1 cellular context compared by ENCODE assay signal in the genomic region with DNA sequence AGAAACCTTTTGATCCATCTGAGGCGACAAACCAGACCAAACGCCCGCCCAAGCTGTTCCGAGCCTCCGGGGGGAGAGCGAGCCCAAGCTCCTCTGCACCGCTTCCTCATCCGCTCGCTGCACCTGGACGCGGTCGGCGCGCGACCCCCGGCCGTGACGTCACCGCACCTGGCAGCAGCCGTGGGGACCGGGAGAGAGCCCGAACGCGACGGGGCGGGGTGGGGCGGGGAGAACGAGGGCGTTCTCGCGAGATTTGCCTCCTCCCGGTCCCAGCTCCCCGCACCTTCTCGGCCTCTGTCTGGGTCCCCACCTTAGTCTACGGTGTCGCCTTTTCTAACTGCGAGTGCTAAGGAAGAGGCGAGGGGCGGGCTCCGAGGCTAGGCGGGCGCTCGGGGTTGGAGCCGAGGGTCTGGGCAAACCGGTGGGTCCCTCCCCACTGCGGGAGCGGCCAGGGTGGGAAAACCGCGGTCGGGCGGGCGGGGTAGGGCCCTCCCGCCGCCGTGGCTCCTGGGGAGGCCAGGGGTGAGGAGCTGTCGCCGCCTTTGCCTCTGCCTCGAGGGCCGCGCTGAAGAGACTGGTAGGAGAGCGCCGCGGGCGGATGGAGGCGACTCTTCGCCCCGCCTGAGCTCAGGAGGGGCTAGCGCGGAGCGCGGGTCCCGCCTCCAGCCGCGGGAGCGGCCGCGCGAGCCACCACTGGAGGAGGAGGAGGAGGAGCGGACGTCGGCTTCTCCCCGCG.
TF ChIP-seq lines count a peak whose summit lies in the region.

A gene with protein sequence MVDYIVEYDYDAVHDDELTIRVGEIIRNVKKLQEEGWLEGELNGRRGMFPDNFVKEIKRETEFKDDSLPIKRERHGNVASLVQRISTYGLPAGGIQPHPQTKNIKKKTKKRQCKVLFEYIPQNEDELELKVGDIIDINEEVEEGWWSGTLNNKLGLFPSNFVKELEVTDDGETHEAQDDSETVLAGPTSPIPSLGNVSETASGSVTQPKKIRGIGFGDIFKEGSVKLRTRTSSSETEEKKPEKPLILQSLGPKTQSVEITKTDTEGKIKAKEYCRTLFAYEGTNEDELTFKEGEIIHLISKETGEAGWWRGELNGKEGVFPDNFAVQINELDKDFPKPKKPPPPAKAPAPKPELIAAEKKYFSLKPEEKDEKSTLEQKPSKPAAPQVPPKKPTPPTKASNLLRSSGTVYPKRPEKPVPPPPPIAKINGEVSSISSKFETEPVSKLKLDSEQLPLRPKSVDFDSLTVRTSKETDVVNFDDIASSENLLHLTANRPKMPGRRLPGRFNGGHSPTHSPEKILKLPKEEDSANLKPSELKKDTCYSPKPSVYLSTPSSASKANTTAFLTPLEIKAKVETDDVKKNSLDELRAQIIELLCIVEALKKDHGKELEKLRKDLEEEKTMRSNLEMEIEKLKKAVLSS (plus strand): TSS at position 293 of the 736 bp plus-strand sequence. CDS start 456 bp downstream, outside the sequence.

TF ChIP-seq in HepG2, 621 proteins besides CTCF, POLR2A, EP300 and RAD21 (continued from another document and continues in another):
- TF ChIP-seq, protein P1, sequence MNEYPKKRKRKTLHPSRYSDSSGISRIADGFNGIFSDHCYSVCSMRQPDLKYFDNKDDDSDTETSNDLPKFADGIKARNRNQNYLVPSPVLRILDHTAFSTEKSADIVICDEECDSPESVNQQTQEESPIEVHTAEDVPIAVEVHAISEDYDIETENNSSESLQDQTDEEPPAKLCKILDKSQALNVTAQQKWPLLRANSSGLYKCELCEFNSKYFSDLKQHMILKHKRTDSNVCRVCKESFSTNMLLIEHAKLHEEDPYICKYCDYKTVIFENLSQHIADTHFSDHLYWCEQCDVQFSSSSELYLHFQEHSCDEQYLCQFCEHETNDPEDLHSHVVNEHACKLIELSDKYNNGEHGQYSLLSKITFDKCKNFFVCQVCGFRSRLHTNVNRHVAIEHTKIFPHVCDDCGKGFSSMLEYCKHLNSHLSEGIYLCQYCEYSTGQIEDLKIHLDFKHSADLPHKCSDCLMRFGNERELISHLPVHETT (CRISPR knock-in tag; conservative IDR thresholded peaks at IDR 0.05) = peak; percentile 66
- TF ChIP-seq NCOA2 (CRISPR knock-in tag; IDR thresholded peaks at IDR 0.05) = no peak
- no peak for TF ChIP-seq MTA3 (CRISPR knock-in tag; IDR thresholded peaks at IDR 0.05)
- TF ChIP-seq JUND (CRISPR knock-in tag; IDR thresholded peaks at IDR 0.05) = peak; percentile 86
- TF ChIP-seq ZNF546 (CRISPR knock-in tag; conservative IDR thresholded peaks at IDR 0.05) = no peak; the same call in 1 of the 2 replicates
- no peak for TF ChIP-seq CBX2 (IDR thresholded peaks at IDR 0.05; ENCODE audit: low read depth, low read length)
- no peak for TF ChIP-seq CBX2 (CRISPR knock-in tag; IDR thresholded peaks at IDR 0.05; ENCODE audit: low read depth)
- peak; percentile 94 for TF ChIP-seq ZNF782 (CRISPR knock-in tag; IDR thresholded peaks at IDR 0.05; ENCODE audit: borderline replicate concordance)
- no peak for TF ChIP-seq ZNF24 (IDR thresholded peaks at IDR 0.05)
- TF ChIP-seq WIZ (CRISPR knock-in tag; IDR thresholded peaks at IDR 0.05) = peak; percentile 69; the same call in 1 of the 2 replicates
- TF ChIP-seq, protein P2, sequence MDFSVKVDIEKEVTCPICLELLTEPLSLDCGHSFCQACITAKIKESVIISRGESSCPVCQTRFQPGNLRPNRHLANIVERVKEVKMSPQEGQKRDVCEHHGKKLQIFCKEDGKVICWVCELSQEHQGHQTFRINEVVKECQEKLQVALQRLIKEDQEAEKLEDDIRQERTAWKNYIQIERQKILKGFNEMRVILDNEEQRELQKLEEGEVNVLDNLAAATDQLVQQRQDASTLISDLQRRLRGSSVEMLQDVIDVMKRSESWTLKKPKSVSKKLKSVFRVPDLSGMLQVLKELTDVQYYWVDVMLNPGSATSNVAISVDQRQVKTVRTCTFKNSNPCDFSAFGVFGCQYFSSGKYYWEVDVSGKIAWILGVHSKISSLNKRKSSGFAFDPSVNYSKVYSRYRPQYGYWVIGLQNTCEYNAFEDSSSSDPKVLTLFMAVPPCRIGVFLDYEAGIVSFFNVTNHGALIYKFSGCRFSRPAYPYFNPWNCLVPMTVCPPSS (IDR thresholded peaks at IDR 0.05) = no peak
- peak; percentile 84; the same call in 1 of the 2 replicates for TF ChIP-seq ZNF670 (CRISPR knock-in tag; IDR thresholded peaks at IDR 0.05; ENCODE audit: borderline replicate concordance)
- TF ChIP-seq, protein P3, sequence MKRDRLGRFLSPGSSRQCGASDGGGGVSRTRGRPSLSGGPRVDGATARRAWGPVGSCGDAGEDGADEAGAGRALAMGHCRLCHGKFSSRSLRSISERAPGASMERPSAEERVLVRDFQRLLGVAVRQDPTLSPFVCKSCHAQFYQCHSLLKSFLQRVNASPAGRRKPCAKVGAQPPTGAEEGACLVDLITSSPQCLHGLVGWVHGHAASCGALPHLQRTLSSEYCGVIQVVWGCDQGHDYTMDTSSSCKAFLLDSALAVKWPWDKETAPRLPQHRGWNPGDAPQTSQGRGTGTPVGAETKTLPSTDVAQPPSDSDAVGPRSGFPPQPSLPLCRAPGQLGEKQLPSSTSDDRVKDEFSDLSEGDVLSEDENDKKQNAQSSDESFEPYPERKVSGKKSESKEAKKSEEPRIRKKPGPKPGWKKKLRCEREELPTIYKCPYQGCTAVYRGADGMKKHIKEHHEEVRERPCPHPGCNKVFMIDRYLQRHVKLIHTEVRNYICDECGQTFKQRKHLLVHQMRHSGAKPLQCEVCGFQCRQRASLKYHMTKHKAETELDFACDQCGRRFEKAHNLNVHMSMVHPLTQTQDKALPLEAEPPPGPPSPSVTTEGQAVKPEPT (CRISPR knock-in tag; IDR thresholded peaks at IDR 0.05; ENCODE audit: low read depth) = no peak
- TF ChIP-seq MTF1 (CRISPR knock-in tag; IDR thresholded peaks at IDR 0.05) = no peak
- TF ChIP-seq, protein P4, sequence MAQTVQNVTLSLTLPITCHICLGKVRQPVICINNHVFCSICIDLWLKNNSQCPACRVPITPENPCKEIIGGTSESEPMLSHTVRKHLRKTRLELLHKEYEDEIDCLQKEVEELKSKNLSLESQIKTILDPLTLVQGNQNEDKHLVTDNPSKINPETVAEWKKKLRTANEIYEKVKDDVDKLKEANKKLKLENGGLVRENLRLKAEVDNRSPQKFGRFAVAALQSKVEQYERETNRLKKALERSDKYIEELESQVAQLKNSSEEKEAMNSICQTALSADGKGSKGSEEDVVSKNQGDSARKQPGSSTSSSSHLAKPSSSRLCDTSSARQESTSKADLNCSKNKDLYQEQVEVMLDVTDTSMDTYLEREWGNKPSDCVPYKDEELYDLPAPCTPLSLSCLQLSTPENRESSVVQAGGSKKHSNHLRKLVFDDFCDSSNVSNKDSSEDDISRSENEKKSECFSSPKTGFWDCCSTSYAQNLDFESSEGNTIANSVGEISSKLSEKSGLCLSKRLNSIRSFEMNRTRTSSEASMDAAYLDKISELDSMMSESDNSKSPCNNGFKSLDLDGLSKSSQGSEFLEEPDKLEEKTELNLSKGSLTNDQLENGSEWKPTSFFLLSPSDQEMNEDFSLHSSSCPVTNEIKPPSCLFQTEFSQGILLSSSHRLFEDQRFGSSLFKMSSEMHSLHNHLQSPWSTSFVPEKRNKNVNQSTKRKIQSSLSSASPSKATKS (CRISPR knock-in tag; IDR thresholded peaks at IDR 0.05) = 0 out of 2 replicates have a peak, but pooled peaks have one; percentile 32
- peak; percentile 89 for TF ChIP-seq ZNF607 (CRISPR knock-in tag; IDR thresholded peaks at IDR 0.05; ENCODE audit: borderline replicate concordance)
- TF ChIP-seq ZNF234 (CRISPR knock-in tag; conservative IDR thresholded peaks at IDR 0.05) = peak; percentile 80; the same call in 1 of the 2 replicates
- 0 out of 2 replicates have a peak, but pooled peaks have one; percentile 21 for TF ChIP-seq SALL2 (CRISPR knock-in tag; IDR thresholded peaks at IDR 0.05)
- TF ChIP-seq, protein P5, sequence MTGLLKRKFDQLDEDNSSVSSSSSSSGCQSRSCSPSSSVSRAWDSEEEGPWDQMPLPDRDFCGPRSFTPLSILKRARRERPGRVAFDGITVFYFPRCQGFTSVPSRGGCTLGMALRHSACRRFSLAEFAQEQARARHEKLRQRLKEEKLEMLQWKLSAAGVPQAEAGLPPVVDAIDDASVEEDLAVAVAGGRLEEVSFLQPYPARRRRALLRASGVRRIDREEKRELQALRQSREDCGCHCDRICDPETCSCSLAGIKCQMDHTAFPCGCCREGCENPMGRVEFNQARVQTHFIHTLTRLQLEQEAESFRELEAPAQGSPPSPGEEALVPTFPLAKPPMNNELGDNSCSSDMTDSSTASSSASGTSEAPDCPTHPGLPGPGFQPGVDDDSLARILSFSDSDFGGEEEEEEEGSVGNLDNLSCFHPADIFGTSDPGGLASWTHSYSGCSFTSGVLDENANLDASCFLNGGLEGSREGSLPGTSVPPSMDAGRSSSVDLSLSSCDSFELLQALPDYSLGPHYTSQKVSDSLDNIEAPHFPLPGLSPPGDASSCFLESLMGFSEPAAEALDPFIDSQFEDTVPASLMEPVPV (CRISPR knock-in tag; IDR thresholded peaks at IDR 0.05) = peak; percentile 96
- peak; percentile 41; the same call in 1 of the 2 replicates for TF ChIP-seq SMAD3 (CRISPR knock-in tag; IDR thresholded peaks at IDR 0.05)
- peak; percentile 53; the same call in 1 of the 2 replicates for TF ChIP-seq DNMT1 (CRISPR knock-in tag; IDR thresholded peaks at IDR 0.05)
- 0 out of 2 replicates have a peak, but pooled peaks have one; percentile 46 for TF ChIP-seq PRMT3 (CRISPR knock-in tag; IDR thresholded peaks at IDR 0.05; ENCODE audit: borderline replicate concordance, low read depth)
- TF ChIP-seq, protein P6, sequence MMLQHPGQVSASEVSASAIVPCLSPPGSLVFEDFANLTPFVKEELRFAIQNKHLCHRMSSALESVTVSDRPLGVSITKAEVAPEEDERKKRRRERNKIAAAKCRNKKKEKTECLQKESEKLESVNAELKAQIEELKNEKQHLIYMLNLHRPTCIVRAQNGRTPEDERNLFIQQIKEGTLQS (CRISPR knock-in tag; IDR thresholded peaks at IDR 0.05) = peak; percentile 78
- no peak for TF ChIP-seq ZNF644 (CRISPR knock-in tag; IDR thresholded peaks at IDR 0.05; ENCODE audit: low read depth)
- TF ChIP-seq ZNF263 (CRISPR knock-in tag; IDR thresholded peaks at IDR 0.05) = peak; percentile 87
- TF ChIP-seq, protein P7, sequence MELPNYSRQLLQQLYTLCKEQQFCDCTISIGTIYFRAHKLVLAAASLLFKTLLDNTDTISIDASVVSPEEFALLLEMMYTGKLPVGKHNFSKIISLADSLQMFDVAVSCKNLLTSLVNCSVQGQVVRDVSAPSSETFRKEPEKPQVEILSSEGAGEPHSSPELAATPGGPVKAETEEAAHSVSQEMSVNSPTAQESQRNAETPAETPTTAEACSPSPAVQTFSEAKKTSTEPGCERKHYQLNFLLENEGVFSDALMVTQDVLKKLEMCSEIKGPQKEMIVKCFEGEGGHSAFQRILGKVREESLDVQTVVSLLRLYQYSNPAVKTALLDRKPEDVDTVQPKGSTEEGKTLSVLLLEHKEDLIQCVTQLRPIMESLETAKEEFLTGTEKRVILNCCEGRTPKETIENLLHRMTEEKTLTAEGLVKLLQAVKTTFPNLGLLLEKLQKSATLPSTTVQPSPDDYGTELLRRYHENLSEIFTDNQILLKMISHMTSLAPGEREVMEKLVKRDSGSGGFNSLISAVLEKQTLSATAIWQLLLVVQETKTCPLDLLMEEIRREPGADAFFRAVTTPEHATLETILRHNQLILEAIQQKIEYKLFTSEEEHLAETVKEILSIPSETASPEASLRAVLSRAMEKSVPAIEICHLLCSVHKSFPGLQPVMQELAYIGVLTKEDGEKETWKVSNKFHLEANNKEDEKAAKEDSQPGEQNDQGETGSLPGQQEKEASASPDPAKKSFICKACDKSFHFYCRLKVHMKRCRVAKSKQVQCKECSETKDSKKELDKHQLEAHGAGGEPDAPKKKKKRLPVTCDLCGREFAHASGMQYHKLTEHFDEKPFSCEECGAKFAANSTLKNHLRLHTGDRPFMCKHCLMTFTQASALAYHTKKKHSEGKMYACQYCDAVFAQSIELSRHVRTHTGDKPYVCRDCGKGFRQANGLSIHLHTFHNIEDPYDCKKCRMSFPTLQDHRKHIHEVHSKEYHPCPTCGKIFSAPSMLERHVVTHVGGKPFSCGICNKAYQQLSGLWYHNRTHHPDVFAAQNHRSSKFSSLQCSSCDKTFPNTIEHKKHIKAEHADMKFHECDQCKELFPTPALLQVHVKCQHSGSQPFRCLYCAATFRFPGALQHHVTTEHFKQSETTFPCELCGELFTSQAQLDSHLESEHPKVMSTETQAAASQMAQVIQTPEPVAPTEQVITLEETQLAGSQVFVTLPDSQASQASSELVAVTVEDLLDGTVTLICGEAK (IDR thresholded peaks at IDR 0.05) = no peak
- TF ChIP-seq, protein P7 (CRISPR knock-in tag; IDR thresholded peaks at IDR 0.05) = peak; percentile 32; the same call in 1 of the 2 replicates
- peak; percentile 94 for TF ChIP-seq YEATS4 (CRISPR knock-in tag; IDR thresholded peaks at IDR 0.05; ENCODE audit: borderline replicate concordance)
- TF ChIP-seq ZEB1 (IDR thresholded peaks at IDR 0.05; ENCODE audit: insufficient replicate concordance, low read depth) = peak; percentile 98
